ENCODE assay signal across 26 cellular contexts in the genomic region with DNA sequence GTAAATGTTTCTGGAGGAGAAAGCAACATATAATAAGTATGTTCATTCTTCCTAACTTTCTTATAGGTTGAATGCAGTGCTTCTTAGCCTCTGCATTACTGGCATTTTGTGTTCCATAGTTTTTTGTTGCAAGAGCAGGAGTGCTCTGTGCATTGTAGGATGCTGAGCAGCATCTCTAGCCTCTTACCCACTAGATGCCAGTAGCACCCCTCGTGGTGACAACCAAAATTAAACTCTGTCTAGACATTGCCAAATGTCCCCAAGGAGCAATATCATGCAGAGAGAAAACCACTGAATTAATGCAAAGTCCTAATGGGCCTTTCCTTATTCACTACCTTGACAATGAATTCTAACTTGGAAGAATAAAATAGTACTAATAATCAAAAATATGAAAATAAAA.
A peak's percentile ranks its signal among the peaks of the same experiment; 100 is the strongest.
DNase-seq lines count a peak whose midpoint lies in the region; FAIRE-seq and TF ChIP-seq lines count a peak whose summit lies in the region.
"Had no signal": no experiment of that assay in that cellular context is flagged by ENCODE, and none has a peak within 500 bp of the region (broad histone marks: within the 10 kb centered on the region; RNA-seq: fewer than 3 reads in every experiment).

No MANE protein-coding gene starts in this region.

- H3K4me3 ChIP-seq in OCI-LY3 (ENCODE audit: low read length) (no peak overlapping the region), H1 (ENCODE audit: extremely low read depth in 1 of 4, insufficient read depth in 2 of 4, low read depth in 3 of 4, low read length in 4 of 4) (no peak overlapping the region), stomach (no peak overlapping the region)
- H3K4me3 ChIP-seq: cardiac muscle cell, ovary, right atrium auricular region, tibial artery had no signal

- H3K56ac ChIP-seq in H1 (replicated peaks; ENCODE audit: insufficient read length, low read depth, low read length), result no peak overlapping the region

- no peak overlapping the region for H2BK20ac ChIP-seq in H1 (ENCODE audit: low read length)

- H4K8ac ChIP-seq in H1 (ENCODE audit: extremely low read depth, insufficient read depth, low read length), result no peak overlapping the region

- no peak overlapping the region for H3K14ac ChIP-seq in H1 (ENCODE audit: insufficient read length)

- H3K23me2 ChIP-seq in H1 (ENCODE audit: low read depth, low read length), result no peaks in the 10 kb centered on the region

- TF ChIP-seq CTCF in 22Rv1 (IDR thresholded peaks at IDR 0.05) (peak; percentile 14; the same call in 1 of the 2 replicates), GM12873 (IDR thresholded peaks at IDR 0.05; ENCODE audit: insufficient read depth, low read depth, low read length, missing control alignments) (peak; percentile 33), OCI-LY3 (IDR thresholded peaks at IDR 0.05; ENCODE audit: low read depth, low read length) (0 out of 2 replicates have a peak, but pooled peaks have one; percentile 12), H1 (IDR thresholded peaks at IDR 0.05; ENCODE audit: control extremely low read depth in 1 of 3, insufficient read depth in 1 of 3, low read depth in 1 of 3, low read length in 3 of 3) (peak in 1 of 3 experiments; percentile 28; a peak in 1 of 4 replicates), stomach (IDR thresholded peaks at IDR 0.05) (no peak)

- H3K9ac ChIP-seq in OCI-LY3 (ENCODE audit: low read length) (no peak overlapping the region), H1 (replicated peaks in 1 of 4; ENCODE audit: extremely low read depth in 1 of 4, low read depth in 3 of 4, low read length in 3 of 4) (no peak overlapping the region)

- no peak overlapping the region for H2BK120ac ChIP-seq in H1 (replicated peaks; ENCODE audit: low read depth, low read length)

- H3K79me2 ChIP-seq in OCI-LY3 (ENCODE audit: low read length), result no peaks in the 10 kb centered on the region
- no peaks in the 10 kb centered on the region for H3K79me2 ChIP-seq in H1 (ENCODE audit: control insufficient read depth in 1 of 2, insufficient read depth in 2 of 2, low read length in 2 of 2)

- peak; percentile 19 to 31; a peak in 3 of 4 replicates for TF ChIP-seq RAD21 in H1 (IDR thresholded peaks at IDR 0.05 in 1 of 2, conservative IDR thresholded peaks at IDR 0.05 in 1 of 2; ENCODE audit: low read depth in 2 of 2, low read length in 2 of 2)

- H3K36me3 ChIP-seq in OCI-LY3 (replicated peaks; ENCODE audit: low read depth, low read length) (no peaks in the 10 kb centered on the region), H1 (ENCODE audit: control insufficient read depth in 2 of 4, insufficient read depth in 4 of 4, low read length in 3 of 4) (no peaks in the 10 kb centered on the region), stomach (no peaks in the 10 kb centered on the region)
- H3K36me3 ChIP-seq: cardiac muscle cell, ovary, right atrium auricular region, tibial artery had no signal

- TF ChIP-seq POLR2A in H1 (IDR thresholded peaks at IDR 0.05; ENCODE audit: control extremely low read depth in 1 of 2, low read depth in 2 of 2, low read length in 2 of 2) (no peak), stomach (IDR thresholded peaks at IDR 0.05) (no peak)

- H4K91ac ChIP-seq in H1 (replicated peaks; ENCODE audit: insufficient read length, low read length), result no peak overlapping the region

- H2AFZ ChIP-seq in OCI-LY3 (ENCODE audit: low read depth, low read length), result no peak overlapping the region
- H2AFZ ChIP-seq in H1 (ENCODE audit: low read length), result no peak overlapping the region

- intact Hi-C loops in stomach (cut with DNase I; ENCODE audit: low total_unique reads), result no loop called here

- no peak for DNase-seq in H1 (ENCODE audit: low read depth in 1 of 2, low spot score in 2 of 2)
- DNase-seq in OCI-M2 (lab: John Stamatoyannopoulos, UW; ENCODE audit: unreplicated experiment), result no peak
- no peak for DNase-seq in cerebellar cortex (ENCODE audit: low spot score)
- no peak for DNase-seq in stomach
- no peak for DNase-seq in central memory CD4-positive, alpha-beta T cell
- DNase-seq: activated CD4-positive, alpha-beta T cell treated with anti-CD3 and anti-CD28 coated beads for 4 hours; activated naive CD4-positive, alpha-beta T cell treated with anti-CD3 and anti-CD28 coated beads for 36 hours; activated T-cell treated with anti-CD3 and anti-CD28 coated beads, Interleukin-2, amount 50 U/mL, for 72 hours; dermis blood vessel endothelial cell; DMS153; head of caudate nucleus; KG1; MV-4-11; naive thymus-derived CD4-positive, alpha-beta T cell; NCI-H1930; ovary; SHP77; stimulated activated CD4-positive, alpha-beta T cell treated with anti-CD3 and anti-CD28 coated beads, Interleukin-4, amount 100 ng/mL, for 24 hours; stimulated activated naive CD8-positive, alpha-beta T cell treated with anti-CD3 and anti-CD28 coated beads, Interleukin-15, Interleukin-2, amounts not matched to agents 100 U/mL and 50 U/mL, for 24 hours; tibial artery had no signal

- H4K5ac ChIP-seq in H1 (ENCODE audit: insufficient read length, low read depth, low read length), result no peak overlapping the region

- CTCF ChIA-PET in H1 (lab: Charles Lee; ENCODE audit: partially characterized antibody), result interaction anchor here (1.0 kb wide), 1 partner anchor 76 kb away, joined by 3 read pairs; no protein-coding TSS in a partner anchor

- H4K20me1 ChIP-seq in OCI-LY3 (ENCODE audit: insufficient read depth, low read length) (no peaks in the 10 kb centered on the region), H1 (replicated peaks in 1 of 2; ENCODE audit: control insufficient read depth in 1 of 2, insufficient read depth in 2 of 2, low read length in 2 of 2) (no peaks in the 10 kb centered on the region)

- POLR2A ChIA-PET in H1 (lab: Charles Lee; ENCODE audit: partially characterized antibody), result no interaction called here

- H2BK12ac ChIP-seq in H1 (ENCODE audit: low read depth, low read length), result no peak overlapping the region

- no peak overlapping the region for H2AK5ac ChIP-seq in H1 (ENCODE audit: low read depth, low read length)

- H3K23ac ChIP-seq in H1 (ENCODE audit: insufficient read length), result no peak overlapping the region

- no peak overlapping the region for H3K18ac ChIP-seq in H1 (ENCODE audit: extremely low read depth, low read length)

- no peak overlapping the region for H3K4me2 ChIP-seq in OCI-LY3 (ENCODE audit: low read length)
- H3K4me2 ChIP-seq in H1 (ENCODE audit: insufficient read depth in 1 of 2, low read depth in 2 of 2, low read length in 2 of 2), result no peak overlapping the region

- H3K4ac ChIP-seq in H1 (replicated peaks; ENCODE audit: insufficient read length, low read depth, low read length), result no peak overlapping the region

- no peak overlapping the region for H2BK15ac ChIP-seq in H1 (ENCODE audit: low read length)

- TF ChIP-seq EP300 in H1 (IDR thresholded peaks at IDR 0.05; ENCODE audit: borderline replicate concordance in 1 of 2, low read depth in 2 of 2, low read length in 2 of 2) (no peak), stomach (IDR thresholded peaks at IDR 0.05) (no peak)

- H3K9me3 ChIP-seq in OCI-LY3 (ENCODE audit: insufficient read depth, low read length) (no peaks in the 10 kb centered on the region), H1 (ENCODE audit: insufficient read depth in 2 of 2, low read depth in 1 of 2, low read length in 1 of 2) (no peaks in the 10 kb centered on the region), stomach (no peaks in the 10 kb centered on the region)
- H3K9me3 ChIP-seq: ovary, right atrium auricular region, tibial artery had no signal

- no peaks in the 10 kb centered on the region for H3K79me1 ChIP-seq in H1 (ENCODE audit: low read depth, low read length)

- H3K27me3 ChIP-seq in OCI-LY3 (ENCODE audit: low read depth, low read length) (peaks cover 35% of the 10 kb centered on the region), H1 (replicated peaks in 1 of 4; ENCODE audit: control insufficient read depth in 3 of 4, extremely low read depth in 1 of 4, insufficient read depth in 3 of 4, low read length in 3 of 4) (no peaks in the 10 kb centered on the region), stomach (no peaks in the 10 kb centered on the region)
- H3K27me3 ChIP-seq: cardiac muscle cell, ovary, right atrium auricular region, tibial artery had no signal

- 77% methylated on average over 1 of the region's 1 CpG; no CpG with 5 or more reads in 1 of the 2 experiments for WGBS in H1 (ENCODE audit: extremely low coverage in 1 of 2, insufficient coverage in 1 of 2, insufficient read length in 1 of 2, insufficient replicate concordance in 2 of 2, low coverage in 1 of 2, low lambda C conversion rate in 2 of 2, missing lambda C conversion rate in 1 of 2), 2 experiments
- WGBS in stomach, 5 donors, result 56 to 79% (median 70%) methylated on average over 1 of the region's 1 CpG

- no peak overlapping the region for H3K27ac ChIP-seq in 22Rv1
- H3K27ac ChIP-seq in OCI-LY3 (ENCODE audit: low read length), result no peak overlapping the region
- no peak overlapping the region for H3K27ac ChIP-seq in H1 (ENCODE audit: low read depth, low read length)
- H3K27ac ChIP-seq in stomach, result no peak overlapping the region
- H3K27ac ChIP-seq: cardiac muscle cell, ovary, right atrium auricular region, tibial artery had no signal

- no peak overlapping the region for H2BK5ac ChIP-seq in H1 (ENCODE audit: low read depth, low read length)

- no peak for FAIRE-seq in H1 (lab: Jason Lieb, UNC)
- FAIRE-seq: GM12892 had no signal

- H3K4me1 ChIP-seq in OCI-LY3 (ENCODE audit: low read length) (no peaks in the 10 kb centered on the region), H1 (replicated peaks in 1 of 4; ENCODE audit: control insufficient read depth in 3 of 4, insufficient read depth in 4 of 4, low read length in 3 of 4) (no peaks in the 10 kb centered on the region; a peak in 1 of 7 replicates), stomach (peaks cover 0 to 16% (median 12%) of the 10 kb centered on the region in 4 donors)
- H3K4me1 ChIP-seq: right atrium auricular region had no signal

TF ChIP-seq in H1, 55 proteins besides CTCF, POLR2A, EP300 and RAD21:
- TF ChIP-seq CTBP2 (IDR thresholded peaks at IDR 0.05; ENCODE audit: borderline replicate concordance, insufficient read depth, insufficient read length, low read length), result no peak
- TF ChIP-seq TAF7 (optimal IDR thresholded peaks at IDR 0.05; ENCODE audit: borderline replicate concordance, low read depth, low read length), result no peak
- TF ChIP-seq PHF8 (conservative IDR thresholded peaks at IDR 0.05; ENCODE audit: low read depth, low read length), result no peak
- no peak for TF ChIP-seq CEBPB (IDR thresholded peaks at IDR 0.05; ENCODE audit: low read depth, low read length)
- TF ChIP-seq YY1 (IDR thresholded peaks at IDR 0.05; ENCODE audit: low read depth, low read length), result no peak
- TF ChIP-seq BACH1 (IDR thresholded peaks at IDR 0.05; ENCODE audit: low read length), result no peak
- TF ChIP-seq RFX5 (IDR thresholded peaks at IDR 0.05; ENCODE audit: borderline replicate concordance, low read depth, low read length), result no peak

Comparison
In these comparisons a context has a peak if more than half of its experiments do, and no peak if none do; other contexts are left out.
1. CTCF ChIP-seq: peak in 22Rv1 (single experiment), GM12873 (single experiment) and OCI-LY3 (single experiment); none in stomach (0 of 7).